In the genomic region with DNA sequence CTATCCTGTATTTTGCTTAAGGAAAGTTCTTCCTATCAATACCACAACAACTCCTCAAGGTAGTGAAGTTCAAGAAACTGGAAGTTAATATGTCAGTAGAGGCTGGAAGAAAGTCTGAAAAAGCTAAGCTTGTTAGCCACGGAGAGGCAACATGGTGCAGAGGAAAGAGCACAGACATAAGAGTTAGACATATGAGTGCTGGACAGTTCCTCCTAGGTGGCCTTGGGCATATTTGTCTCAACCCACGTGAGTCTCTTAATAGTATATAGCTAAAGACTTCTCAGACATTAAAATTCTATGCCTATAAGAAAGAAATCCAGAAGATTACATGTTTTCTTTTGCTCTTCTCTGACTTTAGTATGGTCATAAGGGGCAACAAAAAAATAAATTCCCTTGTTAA, we compare ENCODE assay signal across 26 cellular contexts.
"Had no signal": no experiment of that assay in that cellular context is flagged by ENCODE, and none has a peak within 500 bp of the region (broad histone marks: within the 10 kb centered on the region; RNA-seq: fewer than 3 reads in every experiment).

No MANE protein-coding gene starts in this region.

- H3K9me3 Mint-ChIP-seq: activated CD4-positive, alpha-beta T cell treated with anti-CD3 and anti-CD28 coated beads, Interleukin-2, amount 10 ng/mL, durations not matched to agents 7 days and 5 days; activated T-helper 17 cell treated with anti-CD3 and anti-CD28 coated beads, Interleukin-2, amount 50 U/mL, for 72 hours; WTC11 had no signal

- H3K4me3 Mint-ChIP-seq: activated CD4-positive, alpha-beta memory T cell treated with anti-CD3 and anti-CD28 coated beads for 36 hours; activated CD4-positive, alpha-beta T cell treated with anti-CD3 and anti-CD28 coated beads, Interleukin-2, amount 10 ng/mL, durations not matched to agents 7 days and 5 days; activated naive CD4-positive, alpha-beta T cell treated with anti-CD3 and anti-CD28 coated beads for 36 hours; activated naive CD8-positive, alpha-beta T cell; activated T-helper 17 cell treated with anti-CD3 and anti-CD28 coated beads, Interleukin-2, amount 50 U/mL, for 72 hours; T-helper 17 cell; WTC11 had no signal

- H3K27ac ChIP-seq: adrenal gland, RWPE1, SJSA1 had no signal

- H3K9me3 ChIP-seq: adrenal gland, SJSA1 had no signal

- H3K36me3 Mint-ChIP-seq: activated CD4-positive, alpha-beta memory T cell treated with anti-CD3 and anti-CD28 coated beads for 36 hours; activated naive CD8-positive, alpha-beta T cell; WTC11 had no signal

- H3K36me3 ChIP-seq: adrenal gland, SJSA1 had no signal

- H3K27me3 ChIP-seq: adrenal gland had no signal

- H3K4me1 Mint-ChIP-seq: activated CD4-positive, alpha-beta T cell treated with anti-CD3 and anti-CD28 coated beads, Interleukin-2, amount 10 ng/mL, durations not matched to agents 7 days and 5 days; activated T-helper 17 cell treated with anti-CD3 and anti-CD28 coated beads, Interleukin-2, amount 50 U/mL, for 72 hours; T-helper 17 cell had no signal

- H3K27ac Mint-ChIP-seq: activated CD4-positive, alpha-beta memory T cell treated with anti-CD3 and anti-CD28 coated beads for 36 hours; activated CD4-positive, alpha-beta T cell treated with anti-CD3 and anti-CD28 coated beads, Interleukin-2, amount 10 ng/mL, durations not matched to agents 7 days and 5 days; activated naive CD4-positive, alpha-beta T cell treated with anti-CD3 and anti-CD28 coated beads for 36 hours; activated naive CD8-positive, alpha-beta T cell; activated T-helper 17 cell treated with anti-CD3 and anti-CD28 coated beads, Interleukin-2, amount 50 U/mL, for 72 hours; T-helper 17 cell; WTC11 had no signal

- H3K4me1 ChIP-seq: adrenal gland, SJSA1 had no signal

- DNase-seq: activated CD4-positive, alpha-beta memory T cell treated with anti-CD3 and anti-CD28 coated beads for 36 hours; activated CD4-positive, alpha-beta T cell treated with anti-CD3 and anti-CD28 coated beads for 1 hour; activated CD4-positive, alpha-beta T cell treated with anti-CD3 and anti-CD28 coated beads, Interleukin-2, amount 10 ng/mL, durations not matched to agents 7 days and 5 days; activated gamma-delta T cell; activated naive CD4-positive, alpha-beta T cell treated with anti-CD3 and anti-CD28 coated beads for 36 hours; activated T-cell treated with anti-CD3 and anti-CD28 coated beads for 4 hours; activated T-cell treated with anti-CD3 and anti-CD28 coated beads, Interleukin-2, amount 50 U/mL, for 48 hours; adrenal gland; aorta; central memory CD4-positive, alpha-beta T cell; cortex of kidney; KG1; NCI-H1092; NCI-H1417; NCI-H1694; NCI-H2029; NCI-H524; SHP77; T-helper 17 cell; T-helper 9 cell had no signal

- H3K4me3 ChIP-seq: adrenal gland, SJSA1 had no signal

- ATAC-seq: activated T-helper 17 cell treated with anti-CD3 and anti-CD28 coated beads, Interleukin-2, amount 50 U/mL, for 72 hours; Panc1; T-helper 17 cell; WTC11 had no signal
